In the genomic region with DNA sequence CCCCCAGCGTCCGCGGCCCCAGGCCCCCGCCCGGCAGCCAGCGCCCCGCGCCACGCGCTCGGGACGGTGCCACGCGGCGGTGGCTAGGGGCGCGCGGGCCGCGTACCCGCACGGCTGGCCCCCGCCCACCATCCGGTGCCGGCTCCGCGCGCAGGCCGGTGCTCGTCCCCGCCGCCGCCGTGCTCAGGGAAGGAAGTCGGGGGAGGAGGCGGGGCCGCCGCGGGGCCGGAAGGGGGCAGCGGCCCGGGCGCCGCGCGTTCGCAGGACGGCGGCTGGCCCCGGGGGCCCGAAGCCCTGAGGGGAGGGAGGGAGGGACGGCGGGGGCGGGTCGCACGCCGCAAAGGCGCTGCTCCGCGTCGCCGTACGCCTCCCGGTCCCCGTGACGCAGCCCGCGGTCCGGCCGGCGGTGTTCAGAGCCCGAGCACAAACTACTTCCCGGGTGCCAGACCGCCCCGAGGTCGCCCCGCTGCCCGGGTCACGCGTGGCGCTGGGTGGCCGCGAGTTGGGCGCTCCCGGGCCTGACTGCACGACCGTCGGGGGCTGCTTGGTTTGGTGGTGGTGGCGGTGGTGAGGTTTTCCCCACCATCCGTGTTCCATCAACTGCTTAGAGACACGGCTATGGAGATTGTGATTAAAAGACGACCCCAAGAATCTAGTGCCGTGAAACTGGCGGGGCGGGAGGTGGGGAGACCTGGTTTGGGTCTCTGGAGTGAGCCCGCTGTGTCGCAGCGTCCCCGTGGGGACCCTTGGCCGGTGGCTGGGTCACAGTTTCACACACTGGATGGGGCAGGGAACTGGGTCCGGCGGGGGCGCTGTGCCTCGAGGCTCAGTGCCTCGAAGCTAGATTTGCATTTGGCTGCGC, we compare ENCODE assay signal across 8 cellular contexts. TPM values are rescaled to one million over a fixed set of nuclear protein-coding genes. Genes with fewer than 3 reads are reported as not detected.
DNase-seq lines count a peak whose midpoint lies in the region; ATAC-seq, FAIRE-seq and TF ChIP-seq lines count a peak whose summit lies in the region.

DCTD (minus strand) TSS at position 205 of the 862 bp plus-strand sequence. CDS start 1,818 bp downstream, outside the sequence.

- H3K4me3 Mint-ChIP-seq in activated naive CD4-positive, alpha-beta T cell treated with anti-CD3 and anti-CD28 coated beads, Interleukin-2, amount 50 U/mL, for 24 hours = peak within 1 kb of the TSS; percentile 89
- peak within 1 kb of the TSS; percentile 85 for H3K4me3 Mint-ChIP-seq in glutamatergic neuron (ENCODE audit: unreplicated experiment)

- no peaks in the 10 kb centered on the region for H3K27me3 Mint-ChIP-seq in activated naive CD4-positive, alpha-beta T cell treated with anti-CD3 and anti-CD28 coated beads, Interleukin-2, amount 50 U/mL, for 24 hours
- peaks cover 5% of the 10 kb centered on the region for H3K27me3 Mint-ChIP-seq in glutamatergic neuron (ENCODE audit: unreplicated experiment)

- H3K4me3 ChIP-seq in pancreas (peak within 1 kb of the TSS; percentile 71 to 84 (median 73)), tibial artery (peak within 1 kb of the TSS; percentile 92)

- no peak for FAIRE-seq in pancreas (lab: Jason Lieb, UNC)

- H3K27me3 ChIP-seq in pancreas (no peaks in the 10 kb centered on the region), tibial artery (no peaks in the 10 kb centered on the region)

- H3K9me3 Mint-ChIP-seq in activated naive CD4-positive, alpha-beta T cell treated with anti-CD3 and anti-CD28 coated beads, Interleukin-2, amount 50 U/mL, for 24 hours = no peaks in the 10 kb centered on the region
- peaks cover 7% of the 10 kb centered on the region for H3K9me3 Mint-ChIP-seq in glutamatergic neuron (ENCODE audit: unreplicated experiment)

- intact Hi-C loops in pancreas (cut with DNase I) = no loop called here
- intact Hi-C loops in tibial artery (cut with DNase I; ENCODE audit: low total_unique reads) = loop anchor here (10.0 kb wide), 1 partner anchor 1737 kb away; no protein-coding TSS in a partner anchor

- peaks cover 55% of the 10 kb centered on the region for H3K4me1 Mint-ChIP-seq in activated naive CD4-positive, alpha-beta T cell treated with anti-CD3 and anti-CD28 coated beads, Interleukin-2, amount 50 U/mL, for 24 hours
- H3K4me1 Mint-ChIP-seq in glutamatergic neuron (ENCODE audit: low read depth, unreplicated experiment) = peaks cover 9% of the 10 kb centered on the region

- ATAC-seq in GM19467 (IDR thresholded peaks at IDR 0.05; ENCODE audit: unreplicated experiment) (peak; percentile 84), pancreas (peak; percentile 84 to 92 (median 88))

- 0% methylated on average over 61 to 106 of the region's 106 CpGs for WGBS in pancreas, 2 donors

- peaks cover 0 to 7% (median 0%) of the 10 kb centered on the region in 3 donors for H3K36me3 ChIP-seq in pancreas
- peaks cover 5 to 29% (median 23%) of the 10 kb centered on the region in 3 donors for H3K36me3 ChIP-seq in tibial artery

- H3K9me3 ChIP-seq in pancreas (no peaks in the 10 kb centered on the region), tibial artery (no peaks in the 10 kb centered on the region)

- H3K27ac Mint-ChIP-seq in activated naive CD4-positive, alpha-beta T cell treated with anti-CD3 and anti-CD28 coated beads, Interleukin-2, amount 50 U/mL, for 24 hours = peak within 1 kb of the TSS; percentile 99
- H3K27ac Mint-ChIP-seq in glutamatergic neuron (ENCODE audit: unreplicated experiment) = peak within 1 kb of the TSS; percentile 81

- DNase-seq in DMS153 treated with DMSO at 0.1 percent for 48 hours (lab: John Stamatoyannopoulos, UW; ENCODE audit: unreplicated experiment) (peak; percentile 79), HPDE6-E6E7 (ENCODE audit: extremely low spot score) (peak; percentile 38), SKM-1 (lab: John Stamatoyannopoulos, UW; ENCODE audit: unreplicated experiment) (peak; percentile 29), glutamatergic neuron (peak; percentile 80), pancreas (peak; percentile 75 to 92 (median 80)), tibial artery (peak; percentile 74 to 86)

- peak within 1 kb of the TSS; percentile 77 to 98 (median 92) for H3K27ac ChIP-seq in pancreas
- H3K27ac ChIP-seq in tibial artery = peak within 1 kb of the TSS; percentile 92 to 95

- TF ChIP-seq CTCF in glutamatergic neuron (IDR thresholded peaks at IDR 0.05; ENCODE audit: partially characterized antibody, unreplicated experiment) (peak; percentile 14), pancreas (IDR thresholded peaks at IDR 0.05) (no peak), tibial artery (IDR thresholded peaks at IDR 0.05) (peak in 1 of 2 experiments; percentile 30)

- peaks cover 0 to 14% (median 12%) of the 10 kb centered on the region in 3 donors for H3K4me1 ChIP-seq in pancreas
- peaks cover 0 to 19% (median 12%) of the 10 kb centered on the region in 4 donors for H3K4me1 ChIP-seq in tibial artery

- peaks cover 8% of the 10 kb centered on the region for H3K36me3 Mint-ChIP-seq in activated naive CD4-positive, alpha-beta T cell treated with anti-CD3 and anti-CD28 coated beads, Interleukin-2, amount 50 U/mL, for 24 hours
- no peaks in the 10 kb centered on the region for H3K36me3 Mint-ChIP-seq in glutamatergic neuron (ENCODE audit: unreplicated experiment)

RNA-seq across cellular contexts. Expression of gene DCTD, which starts in this region (rescaled TPM):
- total RNA-seq in glutamatergic neuron (ENCODE audit: unreplicated experiment) (44.5 TPM), pancreas (10 to 100 TPM; 42.0 to 65.2 (median 48.8) TPM)
- 10 to 100 TPM; 28.0 to 41.6 TPM for polyA plus RNA-seq in pancreas

Comparison
In these comparisons a context has a peak if more than half of its experiments do, and no peak if none do; other contexts are left out.
1. Peak in every context shown above with its lines: DNase-seq, ATAC-seq, H3K4me3 ChIP-seq and H3K27ac ChIP-seq.
2. DNase-seq: peak in every context shown above with its lines; median percentile 80 in glutamatergic neuron; 80 in pancreas; 80 in tibial artery; 79 in DMS153 treated with DMSO at 0.1 percent for 48 hours; 38 in HPDE6-E6E7; 29 in SKM-1.